ENCODE assay signal across 16 cellular contexts in the genomic region with DNA sequence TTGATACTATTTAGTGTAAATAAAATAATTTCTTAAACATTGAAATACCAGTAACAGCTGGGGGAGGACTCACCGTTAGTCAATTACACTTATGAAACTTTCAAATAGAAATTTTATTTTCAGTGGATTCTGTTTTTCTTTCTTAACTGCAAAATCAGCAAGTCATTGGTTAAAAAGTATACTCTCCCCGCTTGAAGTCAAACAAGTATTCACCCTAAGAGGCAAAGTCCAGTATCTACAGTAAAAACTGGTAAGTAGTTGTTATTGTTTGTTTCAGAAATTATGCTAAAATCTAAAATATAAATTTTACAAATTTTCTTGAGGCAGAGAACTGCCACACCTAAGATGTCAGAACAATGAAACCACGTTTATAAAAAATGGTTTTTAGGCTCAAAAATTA. TPM values are rescaled to one million over a fixed set of nuclear protein-coding genes. Genes with fewer than 3 reads are reported as not detected.
DNase-seq lines count a peak whose midpoint lies in the region; TF ChIP-seq lines count a peak whose summit lies in the region.
"Had no signal": no experiment of that assay in that cellular context is flagged by ENCODE, and none has a peak within 500 bp of the region (broad histone marks: within the 10 kb centered on the region; RNA-seq: fewer than 3 reads in every experiment).

No MANE protein-coding gene starts in this region.

- H3K4me2 ChIP-seq in skeletal muscle satellite cell (ENCODE audit: low read length) (peak overlapping the region; percentile 53), PC-9 (no peak overlapping the region)

- H3K4me1 Mint-ChIP-seq in endothelial cell (ENCODE audit: unreplicated experiment): peaks cover 12% of the 10 kb centered on the region
- peaks cover 64% of the 10 kb centered on the region for H3K4me1 Mint-ChIP-seq in mesothelial cell of epicardium

- H3K27me3 Mint-ChIP-seq in endothelial cell (ENCODE audit: unreplicated experiment): peaks cover 1% of the 10 kb centered on the region
- no peaks in the 10 kb centered on the region for H3K27me3 Mint-ChIP-seq in mesothelial cell of epicardium (ENCODE audit: low read depth)

- H3K36me3 Mint-ChIP-seq in endothelial cell (ENCODE audit: low read depth, unreplicated experiment): peaks cover 5% of the 10 kb centered on the region
- H3K36me3 Mint-ChIP-seq in mesothelial cell of epicardium: peaks cover 44% of the 10 kb centered on the region

- H3K27ac ChIP-seq in KOPT-K1 (ENCODE audit: low read depth, low read length, poor library complexity, severe bottlenecking) (peak overlapping the region; percentile 44), coronary artery (peak overlapping the region in 1 of 2 donors; percentile 47), PC-9 (no peak overlapping the region)
- H3K27ac ChIP-seq: SJSA1 had no signal

- POLR2A ChIA-PET in GM10248 (lab: Yijun Ruan, JAX): no interaction called here
- POLR2A ChIA-PET in PC-9 (lab: Charles Lee; ENCODE audit: unreplicated experiment): no interaction called here

- H3K4me3 ChIP-seq in skeletal muscle satellite cell (ENCODE audit: low read length) (no peak overlapping the region), coronary artery (no peak overlapping the region), PC-9 (no peak overlapping the region)
- H3K4me3 ChIP-seq: HAP-1, K562, SJSA1 had no signal

- no peaks in the 10 kb centered on the region for H3K9me2 ChIP-seq in PC-9 (ENCODE audit: insufficient read depth)

- no peaks in the 10 kb centered on the region for H4K20me1 ChIP-seq in PC-9 (ENCODE audit: insufficient read depth)

- H3K9me3 Mint-ChIP-seq in endothelial cell (ENCODE audit: unreplicated experiment) (no peaks in the 10 kb centered on the region), mesothelial cell of epicardium (no peaks in the 10 kb centered on the region)

- no peak overlapping the region for H2AFZ ChIP-seq in PC-9

- H3K9me3 ChIP-seq in KOPT-K1 (ENCODE audit: insufficient read depth, low read length, poor library complexity, severe bottlenecking) (no peaks in the 10 kb centered on the region), skeletal muscle satellite cell (replicated peaks; ENCODE audit: low read length) (no peaks in the 10 kb centered on the region), PC-9 (ENCODE audit: insufficient read depth, low read depth) (no peaks in the 10 kb centered on the region)
- H3K9me3 ChIP-seq: HAP-1, SJSA1 had no signal

- H3K9ac ChIP-seq in skeletal muscle satellite cell (ENCODE audit: low read depth, low read length): peak overlapping the region; percentile 54

- no peak overlapping the region for H3K27ac Mint-ChIP-seq in endothelial cell (ENCODE audit: unreplicated experiment)
- H3K27ac Mint-ChIP-seq in mesothelial cell of epicardium: peak overlapping the region; percentile 83

- intact Hi-C loops in PC-9 (cut with micrococcal nuclease; ENCODE audit: unreplicated experiment): no loop called here

- H3K4me3 Mint-ChIP-seq in endothelial cell (ENCODE audit: unreplicated experiment): peak overlapping the region; percentile 67
- H3K4me3 Mint-ChIP-seq in mesothelial cell of epicardium: no peak overlapping the region

- CTCF ChIA-PET in GM10248 (lab: Yijun Ruan, JAX): no interaction called here
- CTCF ChIA-PET in PC-9 (lab: Charles Lee): no interaction called here

- peaks cover 67% of the 10 kb centered on the region for H3K4me1 ChIP-seq in skeletal muscle satellite cell (ENCODE audit: control insufficient read depth, insufficient read depth, low read length)
- H3K4me1 ChIP-seq in PC-9 (replicated peaks; ENCODE audit: insufficient read depth): no peaks in the 10 kb centered on the region

- no peak for TF ChIP-seq CTCF in endothelial cell (IDR thresholded peaks at IDR 0.05; ENCODE audit: unreplicated experiment)
- no peak for TF ChIP-seq CTCF in mesothelial cell of epicardium (IDR thresholded peaks at IDR 0.05; ENCODE audit: unreplicated experiment)
- no peak for TF ChIP-seq CTCF in GM10248 (IDR thresholded peaks at IDR 0.05; ENCODE audit: control extremely low read depth, extremely low read depth, low read depth, missing control alignments)
- no peak for TF ChIP-seq CTCF in coronary artery (IDR thresholded peaks at IDR 0.05)
- TF ChIP-seq CTCF in PC-9 (conservative IDR thresholded peaks at IDR 0.05): no peak

- H3K36me3 ChIP-seq in KOPT-K1 (ENCODE audit: insufficient read depth, low read length) (peaks cover 73% of the 10 kb centered on the region), skeletal muscle satellite cell (ENCODE audit: insufficient read depth, low read length) (peaks cover 69% of the 10 kb centered on the region), PC-9 (ENCODE audit: low read depth) (no peaks in the 10 kb centered on the region)

- no TSS peak for BruUV-seq in PC-9 (replicated peaks; lab: Mats Ljungman, UMichigan)

- no peaks in the 10 kb centered on the region for H3K79me2 ChIP-seq in PC-9 (ENCODE audit: low read depth)

- H3K27me3 ChIP-seq in skeletal muscle satellite cell (ENCODE audit: control insufficient read depth, insufficient read depth, low read length) (no peaks in the 10 kb centered on the region), PC-9 (ENCODE audit: insufficient read depth, low read depth) (no peaks in the 10 kb centered on the region)
- H3K27me3 ChIP-seq: SJSA1 had no signal

- DNase-seq in endothelial cell (ENCODE audit: low spot score) (no peak), mesothelial cell of epicardium (ENCODE audit: low spot score in 2 of 2, unreplicated experiment in 2 of 2) (no peak), GM10248 (ENCODE audit: extremely low spot score) (no peak), coronary artery (ENCODE audit: low spot score) (no peak), PC-9 (no peak)
- DNase-seq: COR-L47, MV-4-11, NCI-H1417 treated with DMSO at 0.1 percent for 48 hours, NCI-H1930, NCI-H748 treated with DMSO at 0.1 percent for 48 hours, PC-3 had no signal

- no peaks in the 10 kb centered on the region for H3F3A ChIP-seq in PC-9 (ENCODE audit: insufficient read depth, low read depth)

RNA-seq across cellular contexts. Expression of a gene that starts 22.4 kb away (rescaled TPM):
- total RNA-seq in endothelial cell (ENCODE audit: unreplicated experiment) (218 TPM), mesothelial cell of epicardium (756 to 790 TPM (median 778 TPM) in 3 replicates), PC-9 (2021) (not detected in 2 replicates)
- 22.6 and 61.4 TPM in 2 replicates for total RNA-seq in skeletal muscle satellite cell (2012; rRNA removed)

Comparison
In these comparisons a context has a peak if more than half of its experiments do, and no peak if none do; other contexts are left out.
1. RNA of a gene that starts 22.4 kb away (total RNA-seq): 756 to 790 TPM in mesothelial cell of epicardium and 218 TPM in endothelial cell (single experiment); not detected in PC-9; every median in the first group is over 100 times any median in the second.